Comparison of ENCODE assay signal across 9 cellular contexts in the genomic region with DNA sequence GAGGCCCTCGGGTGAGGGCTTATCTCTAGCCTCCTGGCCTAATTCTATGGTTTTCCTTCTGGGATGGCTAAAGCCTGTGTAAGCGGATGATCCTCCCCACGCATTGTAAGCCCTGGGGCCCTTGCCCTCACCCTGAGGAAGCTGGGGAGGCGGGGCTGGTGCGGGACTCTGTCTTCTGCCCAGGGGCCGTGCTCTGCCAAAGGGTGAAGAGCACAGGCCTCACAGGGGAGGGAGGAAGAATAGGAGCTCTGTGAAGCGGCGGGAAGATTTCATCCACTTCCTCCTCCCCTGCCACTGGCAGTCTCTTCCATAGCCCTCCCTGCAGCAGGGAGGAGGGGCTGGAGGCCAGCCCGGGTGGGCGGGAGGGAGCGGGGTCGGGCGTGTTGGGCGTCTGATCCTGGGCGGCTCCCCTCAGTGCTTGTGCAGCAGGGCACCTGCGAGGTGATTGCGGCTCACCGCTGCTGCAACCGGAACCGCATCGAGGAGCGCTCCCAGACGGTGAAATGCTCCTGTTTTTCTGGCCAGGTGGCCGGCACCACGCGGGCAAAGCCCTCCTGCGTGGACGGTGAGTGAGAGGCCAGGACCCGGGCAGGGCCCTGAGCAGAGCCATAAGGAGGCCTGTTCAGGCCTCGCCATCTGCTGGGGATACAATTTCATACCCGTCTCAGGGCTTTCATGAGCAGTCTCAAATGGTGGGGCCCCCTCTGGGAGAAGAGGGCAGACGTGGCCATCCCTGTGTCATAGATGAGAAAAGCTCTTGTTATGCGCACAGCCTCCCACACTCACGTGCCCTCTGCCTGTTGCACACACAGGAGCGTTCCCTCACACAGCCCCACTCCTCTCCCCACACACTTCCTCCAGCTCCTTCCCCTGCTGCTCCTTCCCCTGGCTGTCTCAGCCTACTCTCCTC. TPM values are rescaled to one million over a fixed set of nuclear protein-coding genes. Genes with fewer than 3 reads are reported as not detected.
DNase-seq lines count a peak whose midpoint lies in the region; ATAC-seq and TF ChIP-seq lines count a peak whose summit lies in the region.
"Had no signal": no experiment of that assay in that cellular context is flagged by ENCODE, and none has a peak within 500 bp of the region (broad histone marks: within the 10 kb centered on the region; RNA-seq: fewer than 3 reads in every experiment).

No MANE protein-coding gene starts in this region.

- no peak overlapping the region for H3K27ac ChIP-seq in iPS-18a (ENCODE audit: low read length)
- H3K27ac ChIP-seq in thoracic aorta, result no peak overlapping the region

- no peak overlapping the region for H3K4me3 Mint-ChIP-seq in activated CD8-positive, alpha-beta T cell treated with anti-CD3 and anti-CD28 coated beads for 36 hours
- H3K4me3 Mint-ChIP-seq in Calu3 (ENCODE audit: low read depth, unreplicated experiment), result no peak overlapping the region

- CTCF ChIA-PET in activated CD8-positive, alpha-beta T cell treated with anti-CD3 and anti-CD28 coated beads for 36 hours (lab: Charles Lee), result interaction anchor here (0.7 to 11.3 kb wide), 2 partner anchors 22 to 81 kb away, joined by 3 to 302 read pairs; no protein-coding TSS in a partner anchor
- CTCF ChIA-PET in Calu3 (lab: Charles Lee), result no interaction called here

- peaks cover 12% of the 10 kb centered on the region for H3K4me1 Mint-ChIP-seq in activated CD8-positive, alpha-beta T cell treated with anti-CD3 and anti-CD28 coated beads for 36 hours (ENCODE audit: low read depth)
- peaks cover 9% of the 10 kb centered on the region for H3K4me1 Mint-ChIP-seq in Calu3 (ENCODE audit: low read depth, unreplicated experiment)

- no peaks in the 10 kb centered on the region for H3K9me3 ChIP-seq in iPS-18a (ENCODE audit: control insufficient read depth, low read depth, low read length)
- H3K9me3 ChIP-seq in thoracic aorta, result no peaks in the 10 kb centered on the region

- no peaks in the 10 kb centered on the region for H3K36me3 Mint-ChIP-seq in activated CD8-positive, alpha-beta T cell treated with anti-CD3 and anti-CD28 coated beads for 36 hours (ENCODE audit: low read depth)
- no peaks in the 10 kb centered on the region for H3K36me3 Mint-ChIP-seq in Calu3 (ENCODE audit: insufficient read depth, unreplicated experiment)
- H3K36me3 Mint-ChIP-seq: IgD-negative memory B cell had no signal

- peak; percentile 40 for ATAC-seq in activated CD8-positive, alpha-beta T cell treated with anti-CD3 and anti-CD28 coated beads for 36 hours
- ATAC-seq in thoracic aorta (ENCODE audit: insufficient number of reproducible peaks, low FRiP score, low read depth), result no peak

- POLR2A ChIA-PET in activated CD8-positive, alpha-beta T cell treated with anti-CD3 and anti-CD28 coated beads for 36 hours (lab: Charles Lee), result no interaction called here

- H3K9me3 Mint-ChIP-seq in activated CD8-positive, alpha-beta T cell treated with anti-CD3 and anti-CD28 coated beads for 36 hours, result no peaks in the 10 kb centered on the region
- no peaks in the 10 kb centered on the region for H3K9me3 Mint-ChIP-seq in Calu3 (ENCODE audit: low read depth, unreplicated experiment)
- H3K9me3 Mint-ChIP-seq: IgD-negative memory B cell had no signal

- no TSS peak for BruUV-seq in Calu3 (replicated peaks; lab: Mats Ljungman, UMichigan)

- H3K9ac ChIP-seq in iPS-18a (ENCODE audit: low read length), result no peak overlapping the region

- no peak for TF ChIP-seq CTCF in activated CD8-positive, alpha-beta T cell treated with anti-CD3 and anti-CD28 coated beads for 36 hours (IDR thresholded peaks at IDR 0.05)
- no peak for TF ChIP-seq CTCF in thoracic aorta (IDR thresholded peaks at IDR 0.05)
- TF ChIP-seq CTCF in Calu3 (IDR thresholded peaks at IDR 0.05; ENCODE audit: unreplicated experiment), result no peak

- peak overlapping the region; percentile 36 for H3K4me3 ChIP-seq in iPS-18a (ENCODE audit: low read length)
- H3K4me3 ChIP-seq in thoracic aorta, result peak overlapping the region; percentile 37

- H3K27me3 ChIP-seq in iPS-18a (ENCODE audit: control insufficient read depth, insufficient read depth, low read length) (peaks cover 27% of the 10 kb centered on the region), thoracic aorta (replicated peaks; ENCODE audit: insufficient read depth) (no peaks in the 10 kb centered on the region)

- H3K27me3 Mint-ChIP-seq in activated CD8-positive, alpha-beta T cell treated with anti-CD3 and anti-CD28 coated beads for 36 hours, result peaks cover 10% of the 10 kb centered on the region
- H3K27me3 Mint-ChIP-seq in Calu3 (ENCODE audit: unreplicated experiment), result peaks cover 41% of the 10 kb centered on the region

- H3K27ac Mint-ChIP-seq in activated CD8-positive, alpha-beta T cell treated with anti-CD3 and anti-CD28 coated beads for 36 hours, result no peak overlapping the region
- no peak overlapping the region for H3K27ac Mint-ChIP-seq in Calu3 (ENCODE audit: unreplicated experiment)
- H3K27ac Mint-ChIP-seq: IgD-negative memory B cell had no signal

- H3K36me3 ChIP-seq in iPS-18a (ENCODE audit: control insufficient read depth, low read depth, low read length) (no peaks in the 10 kb centered on the region), thoracic aorta (no peaks in the 10 kb centered on the region)

- intact Hi-C loops in activated CD8-positive, alpha-beta T cell treated with anti-CD3 and anti-CD28 coated beads for 36 hours (cut with micrococcal nuclease), result no loop called here
- intact Hi-C loops in Calu3 (cut with micrococcal nuclease; ENCODE audit: unreplicated experiment), result no loop called here

- H3K4me1 ChIP-seq in iPS-18a (ENCODE audit: control insufficient read depth, low read depth, low read length) (peaks cover 8% of the 10 kb centered on the region), thoracic aorta (ENCODE audit: control insufficient read depth in 1 of 2, low read depth in 2 of 2) (peaks cover 5 to 8% of the 10 kb centered on the region in 2 donors)

- peak; percentile 32 for DNase-seq in activated naive CD4-positive, alpha-beta T cell treated with Interleukin-2 at 50 U/mL for 16 hours
- no peak for DNase-seq in activated naive CD4-positive, alpha-beta T cell (lab: John Stamatoyannopoulos, UW)
- DNase-seq in activated CD8-positive, alpha-beta T cell treated with anti-CD3 and anti-CD28 coated beads for 36 hours, result peak; percentile 49
- DNase-seq in thoracic aorta (ENCODE audit: low spot score) (no peak), kidney tubule cell (ENCODE audit: low spot score) (no peak), NCI-H1930 (lab: John Stamatoyannopoulos, UW) (no peak), Calu3 (no peak)

RNA-seq across cellular contexts. Expression of a gene that starts 7.7 kb away (rescaled TPM):
- total RNA-seq in activated CD8-positive, alpha-beta T cell treated with anti-CD3 and anti-CD28 coated beads for 36 hours, result 1 to 10 TPM; 1.7 to 2.8 TPM
- total RNA-seq in thoracic aorta (1 to 10 TPM; 2.3 to 2.7 TPM), Calu3 (2022) (1.3 and 2.2 TPM in 2 replicates)

RNA-seq across cellular contexts. Expression of a gene that starts 15.9 kb away (rescaled TPM):
- total RNA-seq in activated CD8-positive, alpha-beta T cell treated with anti-CD3 and anti-CD28 coated beads for 36 hours, result 10 to 100 TPM; 34.2 to 34.7 TPM
- total RNA-seq in thoracic aorta (100 to 1,000 TPM; 297 to 378 TPM), Calu3 (2022) (176 and 197 TPM in 2 replicates)

RNA-seq across cellular contexts. Expression of a gene that starts 48.4 kb away (rescaled TPM):
- total RNA-seq in activated CD8-positive, alpha-beta T cell treated with anti-CD3 and anti-CD28 coated beads for 36 hours, result 10 to 100 TPM; 77.2 to 78.5 TPM
- total RNA-seq in thoracic aorta (10 to 100 TPM; 28.3 to 31.9 TPM), Calu3 (2022) (71.4 and 80.0 TPM in 2 replicates)

Comparison
In these comparisons a context has a peak if more than half of its experiments do, and no peak if none do; other contexts are left out.
1. DNase-seq: peak in activated naive CD4-positive, alpha-beta T cell treated with Interleukin-2 at 50 U/mL for 16 hours (single experiment) and activated CD8-positive, alpha-beta T cell treated with anti-CD3 and anti-CD28 coated beads for 36 hours (single experiment); none in activated naive CD4-positive, alpha-beta T cell (0 of 4), thoracic aorta (single experiment), kidney tubule cell (single experiment), NCI-H1930 (0 of 2) and Calu3 (single experiment).